9 cellular contexts compared by ENCODE assay signal in the genomic region with DNA sequence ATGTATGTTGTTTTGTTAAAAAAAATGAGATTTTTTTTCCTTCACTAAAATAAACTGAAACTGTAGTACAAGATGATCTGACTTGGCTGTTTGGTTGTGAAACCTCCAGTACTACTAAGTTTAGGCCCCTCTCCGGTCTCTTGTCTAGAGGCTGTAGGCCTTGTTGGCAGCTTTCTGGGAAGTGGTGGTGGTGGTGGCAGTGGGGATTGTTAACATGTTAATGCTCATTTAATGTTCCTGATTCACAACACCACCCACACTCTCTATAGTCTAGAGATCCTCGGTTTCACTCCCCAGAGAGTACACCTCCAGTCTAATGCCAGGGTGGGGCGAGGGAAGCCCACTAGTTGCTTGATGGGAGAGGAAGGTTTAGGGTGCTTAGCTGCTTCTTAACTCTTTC. TPM values are rescaled to one million over a fixed set of nuclear protein-coding genes. Genes with fewer than 3 reads are reported as not detected.
DNase-seq lines count a peak whose midpoint lies in the region; ATAC-seq and TF ChIP-seq lines count a peak whose summit lies in the region.
"Had no signal": no experiment of that assay in that cellular context is flagged by ENCODE, and none has a peak within 500 bp of the region (broad histone marks: within the 10 kb centered on the region; RNA-seq: fewer than 3 reads in every experiment).

No MANE protein-coding gene starts in this region.

- no peak for TF ChIP-seq POLR2A in tibial nerve (IDR thresholded peaks at IDR 0.05)

- peaks cover 0 to 30% (median 11%) of the 10 kb centered on the region in 4 donors for H3K4me1 ChIP-seq in tibial nerve

- TF ChIP-seq EP300 in tibial nerve (IDR thresholded peaks at IDR 0.05) = no peak

- WGBS in tibial nerve, 2 donors = 36 to 50% methylated on average over 3 of the region's 3 CpGs

- no peaks in the 10 kb centered on the region for H3K27me3 ChIP-seq in tibial nerve

- peak overlapping the region in 2 of 4 donors; percentile 0 to 9 for H3K4me3 ChIP-seq in tibial nerve

- peak overlapping the region; percentile 36 to 76 (median 70) for H3K27ac ChIP-seq in tibial nerve

- no peaks in the 10 kb centered on the region for H3K9me3 ChIP-seq in tibial nerve

- no peak for TF ChIP-seq CTCF in tibial nerve (IDR thresholded peaks at IDR 0.05)

- peaks cover 0 to 20% (median 0%) of the 10 kb centered on the region in 3 donors for H3K36me3 ChIP-seq in tibial nerve

- no peak for ATAC-seq in HG02588 (IDR thresholded peaks at IDR 0.05; ENCODE audit: unreplicated experiment)
- no peak for ATAC-seq in GM19023 (IDR thresholded peaks at IDR 0.05; ENCODE audit: unreplicated experiment)

- peak; percentile 75 for DNase-seq in activated CD8-positive, alpha-beta memory T cell treated with anti-CD3 and anti-CD28 coated beads for 24 hours
- DNase-seq in activated CD8-positive, alpha-beta memory T cell treated with anti-CD3 and anti-CD28 coated beads, Interleukin-2, amount 50 U/mL, for 4 hours = no peak
- peak; percentile 36 for DNase-seq in activated T-helper 9 cell treated with anti-CD3 and anti-CD28 coated beads, Interleukin-2, amount 50 U/mL, for 16 hours (ENCODE audit: low read depth)
- DNase-seq in medulla oblongata (ENCODE audit: extremely low spot score) = peak; percentile 34
- DNase-seq in tibial nerve (ENCODE audit: low spot score in 2 of 2) = no peak
- DNase-seq in DMS53 (lab: John Stamatoyannopoulos, UW) = no peak
- DNase-seq: NCI-H187 treated with DMSO at 0.1 percent for 48 hours had no signal

RNA-seq across cellular contexts. Expression of a gene that starts 24.1 kb away (rescaled TPM):
- 10 to 100 TPM; 24.3 to 28.5 (median 27.1) TPM for total RNA-seq in tibial nerve

RNA-seq across cellular contexts. Expression of a gene that starts 30.2 kb away (rescaled TPM):
- total RNA-seq in tibial nerve = 10 to 100 TPM in 3 of 4 donors, 1 to 10 TPM in 1; 5.9 to 18.0 (median 13.9) TPM

Comparison
In these comparisons a context has a peak if more than half of its experiments do, and no peak if none do; other contexts are left out.
1. DNase-seq: peak in activated CD8-positive, alpha-beta memory T cell treated with anti-CD3 and anti-CD28 coated beads for 24 hours (single experiment), activated T-helper 9 cell treated with anti-CD3 and anti-CD28 coated beads, Interleukin-2, amount 50 U/mL, for 16 hours (single experiment) and medulla oblongata (single experiment); none in activated CD8-positive, alpha-beta memory T cell treated with anti-CD3 and anti-CD28 coated beads, Interleukin-2, amount 50 U/mL, for 4 hours (single experiment), tibial nerve (0 of 2) and DMS53 (single experiment).